ENCODE assay signal across 18 cellular contexts in genomic region chr10:126499744-126500143, GRCh38.
"Had no signal": no experiment of that assay in that cellular context is flagged by ENCODE, and none has a peak within 500 bp of the region (broad histone marks: within the 10 kb centered on the region; RNA-seq: fewer than 3 reads in every experiment).

No MANE protein-coding gene starts in this region.

- H3K27ac ChIP-seq: KMS-11, SJCRH30 had no signal

- H3K9me3 ChIP-seq: SJCRH30 had no signal

- DNase-seq: Kasumi-1, MV-4-11, NCI-H1048, NCI-H1105, NCI-H1436 treated with DMSO at 0.1 percent for 48 hours, NCI-H1694, NCI-H187 treated with DMSO at 0.1 percent for 48 hours, NCI-H2107, NCI-H2227 treated with DMSO at 0.1 percent for 48 hours, NCI-H524, NCI-H526 treated with DMSO at 0.1 percent for 48 hours, NCI-H774, SHP77 treated with DMSO at 0.1 percent for 48 hours, SJCRH30 had no signal

- H3K4me3 ChIP-seq: K562, SJCRH30 had no signal

- ATAC-seq: K562, Right ventricle myocardium inferior, SK-N-SH treated with all-trans-retinoic acid at 6 μM for 48 hours had no signal

- H3K27me3 ChIP-seq: SJCRH30 had no signal
